ENCODE assay signal across 13 cellular contexts in genomic region chr9:16445141-16445920, GRCh38.
A peak's percentile ranks its signal among the peaks of the same experiment; 100 is the strongest.
DNase-seq lines count a peak whose midpoint lies in the region; ATAC-seq and TF ChIP-seq lines count a peak whose summit lies in the region.
"Had no signal": no experiment of that assay in that cellular context is flagged by ENCODE, and none has a peak within 500 bp of the region (broad histone marks: within the 10 kb centered on the region; RNA-seq: fewer than 3 reads in every experiment).

No MANE protein-coding gene starts in this region.

- WGBS in tibial nerve, 2 donors = 20 to 34% methylated on average over 7 of the region's 7 CpGs

- DNase-seq in NCI-H2107 treated with DMSO at 0.1 percent for 48 hours (lab: John Stamatoyannopoulos, UW; ENCODE audit: unreplicated experiment) (peak; percentile 20), NCI-H2107 (lab: John Stamatoyannopoulos, UW) (no peak), NCI-H774 (lab: John Stamatoyannopoulos, UW) (peak; percentile 27), fibroblast of pulmonary artery (ENCODE audit: low read depth) (peak; percentile 44), renal cortical epithelial cell (ENCODE audit: low read depth) (peak; percentile 62), tibial nerve (ENCODE audit: low spot score in 2 of 2) (no peak)
- no peak for DNase-seq in effector CD8-positive, alpha-beta T cell (lab: John Stamatoyannopoulos, UW)
- DNase-seq: activated CD4-positive, alpha-beta T cell treated with anti-CD3 and anti-CD28 coated beads, Interleukin-2, amount 50 U/mL, for 1 hour; activated naive CD8-positive, alpha-beta T cell treated with anti-CD3 and anti-CD28 coated beads for 36 hours; cerebellar nuclear complex; hypothalamus; stimulated activated CD4-positive, alpha-beta T cell treated with anti-CD3 and anti-CD28 coated beads, Interleukin-15, amount 100 ng/mL, for 24 hours had no signal

- no peaks in the 10 kb centered on the region for H3K9me3 ChIP-seq in tibial nerve

- no peak for TF ChIP-seq CTCF in fibroblast of pulmonary artery (IDR thresholded peaks at IDR 0.05; ENCODE audit: low read length, missing control alignments)
- TF ChIP-seq CTCF in tibial nerve (IDR thresholded peaks at IDR 0.05) = no peak

- peaks cover 0 to 18% (median 1%) of the 10 kb centered on the region in 4 donors for H3K4me1 ChIP-seq in tibial nerve

- H3K36me3 ChIP-seq in tibial nerve = no peaks in the 10 kb centered on the region

- H3K27me3 ChIP-seq in tibial nerve = no peaks in the 10 kb centered on the region

- TF ChIP-seq POLR2A in tibial nerve (IDR thresholded peaks at IDR 0.05) = no peak

- no peak for TF ChIP-seq EP300 in tibial nerve (IDR thresholded peaks at IDR 0.05)

- ATAC-seq in GM21390 (IDR thresholded peaks at IDR 0.05; ENCODE audit: unreplicated experiment) = no peak

- peak overlapping the region in 2 of 4 donors; percentile 0 to 2 for H3K27ac ChIP-seq in tibial nerve

- H3K4me3 ChIP-seq in fibroblast of pulmonary artery (replicated peaks; ENCODE audit: low read depth, low read length) (no peak overlapping the region), tibial nerve (no peak overlapping the region)

Comparison
In these comparisons a context has a peak if more than half of its experiments do, and no peak if none do; other contexts are left out.
1. DNase-seq: peak in NCI-H2107 treated with DMSO at 0.1 percent for 48 hours (single experiment), NCI-H774 (single experiment), fibroblast of pulmonary artery (single experiment) and renal cortical epithelial cell (single experiment); none in NCI-H2107 (single experiment), effector CD8-positive, alpha-beta T cell (single experiment) and tibial nerve (0 of 2).